ENCODE assay signal across 11 cellular contexts in genomic region chr12:132275110-132275531, GRCh38. TPM values are rescaled to one million over a fixed set of nuclear protein-coding genes. Genes with fewer than 3 reads are reported as not detected.
DNase-seq lines count a peak whose midpoint lies in the region; ATAC-seq and TF ChIP-seq lines count a peak whose summit lies in the region.
"Had no signal": no experiment of that assay in that cellular context is flagged by ENCODE, and none has a peak within 500 bp of the region (broad histone marks: within the 10 kb centered on the region; RNA-seq: fewer than 3 reads in every experiment).

No MANE protein-coding gene starts in this region.

- no peak for TF ChIP-seq POLR2A in spleen (IDR thresholded peaks at IDR 0.05)

- peak; percentile 13 to 37 for DNase-seq in NCI-H524 (lab: John Stamatoyannopoulos, UW)
- DNase-seq in NCI-H524 treated with DMSO at 0.1 percent for 48 hours (lab: John Stamatoyannopoulos, UW), result no peak
- DNase-seq in NCI-H82 (lab: John Stamatoyannopoulos, UW), result peak; percentile 85
- DNase-seq in fibroblast of pulmonary artery (ENCODE audit: low read depth), result peak; percentile 62
- DNase-seq in spleen, result no peak
- no peak for DNase-seq in activated CD4-positive, alpha-beta T cell treated with anti-CD3 and anti-CD28 coated beads, Interleukin-2, amount 50 U/mL, for 4 hours
- no peak for DNase-seq in head of caudate nucleus
- DNase-seq: activated naive CD8-positive, alpha-beta T cell treated with anti-CD3 and anti-CD28 coated beads, Interleukin-2, amount 10 ng/mL, durations not matched to agents 7 days and 5 days; kidney glomerular epithelial cell had no signal

- peaks cover 9 to 48% (median 29%) of the 10 kb centered on the region in 6 donors for H3K4me1 ChIP-seq in spleen

- peaks cover 0 to 60% (median 7%) of the 10 kb centered on the region in 7 donors for H3K27me3 ChIP-seq in spleen (replicated peaks in 1 of 7)

- WGBS in spleen, 5 donors, result 44 to 63% (median 56%) methylated on average over 12 to 13 of the region's 13 CpGs

- no peaks in the 10 kb centered on the region for H3K9me3 ChIP-seq in spleen

- H3K36me3 ChIP-seq in spleen, result no peaks in the 10 kb centered on the region

- no peak for ATAC-seq in HG02798 (IDR thresholded peaks at IDR 0.05; ENCODE audit: poor library complexity, unreplicated experiment)

- intact Hi-C loops in spleen (cut with DNase I; ENCODE audit: low total_unique reads), result no loop called here
- intact Hi-C loops in head of caudate nucleus (cut with DNase I), result no loop called here

- no peak overlapping the region for H3K27ac ChIP-seq in spleen

- no peak overlapping the region for H3K4me3 ChIP-seq in fibroblast of pulmonary artery (replicated peaks; ENCODE audit: low read depth, low read length)
- peak overlapping the region in 5 of 8 donors; percentile 4 to 41 (median 22) for H3K4me3 ChIP-seq in spleen

- no peak for TF ChIP-seq CTCF in fibroblast of pulmonary artery (IDR thresholded peaks at IDR 0.05; ENCODE audit: low read length, missing control alignments)
- TF ChIP-seq CTCF in spleen (IDR thresholded peaks at IDR 0.05 in 8 of 11, conservative IDR thresholded peaks at IDR 0.05 in 3 of 11), result no peak

RNA-seq across cellular contexts. Expression of gene GALNT9, which starts 54.3 kb away (rescaled TPM):
- total RNA-seq in spleen, result 1 to 10 TPM in 5 of 7 donors, under 1 TPM in 2; 0.52 to 2.4 (median 1.4) TPM
- under 1 TPM; 0.20 to 0.51 (median 0.30) TPM for polyA plus RNA-seq in spleen
- total RNA-seq: activated naive CD8-positive, alpha-beta T cell treated with anti-CD3 and anti-CD28 coated beads, Interleukin-2, amount 10 ng/mL, durations not matched to agents 7 days and 5 days had no signal
- polyA plus RNA-seq: AG04450 had no signal

Comparison
In these comparisons a context has a peak if more than half of its experiments do, and no peak if none do; other contexts are left out.
1. DNase-seq: peak in NCI-H524 (2 of 2), NCI-H82 (single experiment) and fibroblast of pulmonary artery (single experiment); none in NCI-H524 treated with DMSO at 0.1 percent for 48 hours (single experiment), spleen (single experiment), activated CD4-positive, alpha-beta T cell treated with anti-CD3 and anti-CD28 coated beads, Interleukin-2, amount 50 U/mL, for 4 hours (0 of 2) and head of caudate nucleus (0 of 42).